ENCODE assay signal across 2 cellular contexts in the genomic region with DNA sequence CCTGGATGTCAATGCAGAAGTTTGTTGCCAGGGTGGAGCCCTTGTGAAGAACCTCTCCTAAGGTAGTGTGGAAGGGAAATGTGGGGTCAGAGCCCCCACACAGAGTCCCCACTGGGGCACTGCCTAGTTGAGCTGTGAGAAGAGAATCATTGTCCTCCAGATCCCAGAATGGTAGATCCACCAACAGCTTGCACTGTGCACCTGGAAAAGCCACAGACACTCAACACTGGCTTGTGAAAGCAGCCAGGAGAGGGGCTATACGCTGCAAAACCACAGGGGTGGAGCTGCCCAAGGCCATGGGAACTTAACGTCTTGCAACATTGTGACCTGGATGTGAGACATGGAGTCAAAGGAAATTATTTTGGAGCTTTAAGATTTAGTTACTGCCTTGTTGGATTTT. TPM values are rescaled to one million over a fixed set of nuclear protein-coding genes. Genes with fewer than 3 reads are reported as not detected.
"Had no signal": no experiment of that assay in that cellular context is flagged by ENCODE, and none has a peak within 500 bp of the region (broad histone marks: within the 10 kb centered on the region; RNA-seq: fewer than 3 reads in every experiment).

No MANE protein-coding gene starts in this region.

RNA-seq across cellular contexts. Expression of a gene that starts 55.2 kb away (rescaled TPM):
- total RNA-seq: dermis microvascular lymphatic vessel endothelial cell, foreskin keratinocyte had no signal
